Comparison of ENCODE assay signal across 5 cellular contexts in the genomic region with DNA sequence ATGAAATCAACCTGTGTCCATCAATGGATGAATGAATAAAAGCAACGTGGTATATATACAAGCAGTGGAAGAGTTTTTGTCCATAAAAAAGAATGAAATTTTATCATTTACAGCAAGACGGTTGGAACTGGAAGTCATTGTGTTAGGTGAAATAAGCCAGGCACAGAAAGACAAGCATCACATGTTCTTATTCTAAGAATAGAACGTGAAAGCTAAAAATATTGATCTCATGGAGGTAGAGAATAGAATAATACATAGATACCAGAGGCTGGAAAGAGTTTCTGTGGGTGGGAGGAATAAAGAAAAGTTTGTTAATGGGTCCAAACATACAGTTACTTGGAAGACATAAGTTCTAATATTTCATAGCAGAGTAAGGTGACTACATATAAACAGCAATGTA. TPM values are rescaled to one million over a fixed set of nuclear protein-coding genes. Genes with fewer than 3 reads are reported as not detected.
"Had no signal": no experiment of that assay in that cellular context is flagged by ENCODE, and none has a peak within 500 bp of the region (broad histone marks: within the 10 kb centered on the region; RNA-seq: fewer than 3 reads in every experiment).

No MANE protein-coding gene starts in this region.

RNA-seq across cellular contexts. Expression of gene AMY1B, which starts 14.4 kb away (rescaled TPM):
- total RNA-seq: HepG2, HT-29, HT1080, IMR-90, K562 had no signal

RNA-seq across cellular contexts. Expression of gene AMY1C, which starts 39.3 kb away (rescaled TPM):
- total RNA-seq: HepG2, HT-29, HT1080, IMR-90, K562 had no signal

RNA-seq across cellular contexts. Expression of gene AMY1A, which starts 54.8 kb away (rescaled TPM):
- total RNA-seq: HepG2, HT-29, HT1080, IMR-90 had no signal
